ENCODE assay signal across 22 cellular contexts in genomic region chr12:67354966-67355365, GRCh38.
DNase-seq lines count a peak whose midpoint lies in the region; ATAC-seq, FAIRE-seq and TF ChIP-seq lines count a peak whose summit lies in the region.
"Had no signal": no experiment of that assay in that cellular context is flagged by ENCODE, and none has a peak within 500 bp of the region (broad histone marks: within the 10 kb centered on the region; RNA-seq: fewer than 3 reads in every experiment).

No MANE protein-coding gene starts in this region.

- no peak overlapping the region for H2BK20ac ChIP-seq in H1 (ENCODE audit: low read length)

- H3K4me2 ChIP-seq in H1 (ENCODE audit: insufficient read depth in 1 of 2, low read depth in 2 of 2, low read length in 2 of 2) (no peak overlapping the region), osteoblast (ENCODE audit: insufficient read depth, low read length) (peak overlapping the region; percentile 72)

- no peak overlapping the region for H3K4ac ChIP-seq in H1 (replicated peaks; ENCODE audit: insufficient read length, low read depth, low read length)

- TF ChIP-seq POLR2A in H1 (IDR thresholded peaks at IDR 0.05; ENCODE audit: control extremely low read depth in 1 of 2, low read depth in 2 of 2, low read length in 2 of 2) = no peak

- no peak overlapping the region for H3K18ac ChIP-seq in H1 (ENCODE audit: extremely low read depth, low read length)

- H3K27me3 ChIP-seq in H1 (replicated peaks in 1 of 4; ENCODE audit: control insufficient read depth in 3 of 4, extremely low read depth in 1 of 4, insufficient read depth in 3 of 4, low read length in 3 of 4) = no peaks in the 10 kb centered on the region
- H3K27me3 ChIP-seq in osteoblast (ENCODE audit: insufficient read depth, low read length) = no peaks in the 10 kb centered on the region
- no peaks in the 10 kb centered on the region for H3K27me3 ChIP-seq in H7 (ENCODE audit: control insufficient read depth, insufficient read depth, low read length)
- H3K27me3 ChIP-seq: MG63, sigmoid colon, transverse colon had no signal

- no peak overlapping the region for H3K14ac ChIP-seq in H1 (ENCODE audit: insufficient read length)

- H3K9ac ChIP-seq in H1 (replicated peaks in 1 of 4; ENCODE audit: extremely low read depth in 1 of 4, low read depth in 3 of 4, low read length in 3 of 4) = no peak overlapping the region

- no peak for ATAC-seq in GM21619 (IDR thresholded peaks at IDR 0.05; ENCODE audit: unreplicated experiment)
- no peak for ATAC-seq in stimulated activated naive CD8-positive, alpha-beta T cell treated with anti-CD3 and anti-CD28 coated beads, Interleukin-15, Interleukin-2, amounts not matched to agents 100 U/mL and 50 U/mL, for 24 hours

- H2BK15ac ChIP-seq in H1 (ENCODE audit: low read length) = no peak overlapping the region

- DNase-seq in ELR (ENCODE audit: low read depth) = peak; percentile 30
- peak; percentile 24 for DNase-seq in M059J (ENCODE audit: low read depth)
- no peak for DNase-seq in H1 (ENCODE audit: low read depth in 1 of 2, low spot score in 2 of 2)
- DNase-seq in osteoblast (ENCODE audit: insufficient read length, low spot score, missing footprints) = no peak
- no peak for DNase-seq in H7
- DNase-seq in stimulated activated naive CD8-positive, alpha-beta T cell treated with anti-CD3 and anti-CD28 coated beads, Interleukin-15, Interleukin-2, amounts not matched to agents 100 U/mL and 50 U/mL, for 24 hours = no peak
- no peak for DNase-seq in endothelial cell (ENCODE audit: low spot score)
- DNase-seq: activated naive CD4-positive, alpha-beta T cell treated with anti-CD3 and anti-CD28 coated beads, Interleukin-2, amount 10 ng/mL, durations not matched to agents 7 days and 5 days; CD4-positive, CD25-positive, alpha-beta regulatory T cell; effector memory CD4-positive, alpha-beta T cell; foreskin melanocyte; HCEC 1CT; MG63; NCI-H2029; NCI-H774; sigmoid colon; stimulated activated CD4-positive, alpha-beta T cell treated with anti-CD3 and anti-CD28 coated beads, Interleukin-4, amount 100 ng/mL, for 4 hours; transverse colon had no signal

- H3K27me3 Mint-ChIP-seq in endothelial cell (ENCODE audit: unreplicated experiment) = no peaks in the 10 kb centered on the region

- no peak overlapping the region for H3K27ac Mint-ChIP-seq in endothelial cell (ENCODE audit: unreplicated experiment)
- H3K27ac Mint-ChIP-seq: activated naive CD4-positive, alpha-beta T cell treated with anti-CD3 and anti-CD28 coated beads, Interleukin-2, amount 10 ng/mL, durations not matched to agents 7 days and 5 days had no signal

- no peak overlapping the region for H2BK12ac ChIP-seq in H1 (ENCODE audit: low read depth, low read length)

- no peaks in the 10 kb centered on the region; a peak in 1 of 7 replicates for H3K4me1 ChIP-seq in H1 (replicated peaks in 1 of 4; ENCODE audit: control insufficient read depth in 3 of 4, insufficient read depth in 4 of 4, low read length in 3 of 4)
- H3K4me1 ChIP-seq in osteoblast (ENCODE audit: insufficient read depth, low read length) = peaks cover 55% of the 10 kb centered on the region

- H3K9me3 Mint-ChIP-seq in endothelial cell (ENCODE audit: unreplicated experiment) = no peaks in the 10 kb centered on the region
- H3K9me3 Mint-ChIP-seq: activated naive CD4-positive, alpha-beta T cell treated with anti-CD3 and anti-CD28 coated beads, Interleukin-2, amount 10 ng/mL, durations not matched to agents 7 days and 5 days; CD4-positive, CD25-positive, alpha-beta regulatory T cell had no signal

- TF ChIP-seq CTCF in H1 (IDR thresholded peaks at IDR 0.05; ENCODE audit: control extremely low read depth in 1 of 3, insufficient read depth in 1 of 3, low read depth in 1 of 3, low read length in 3 of 3) (no peak), osteoblast (IDR thresholded peaks at IDR 0.05; ENCODE audit: extremely low read depth, low read depth, low read length) (no peak), endothelial cell (IDR thresholded peaks at IDR 0.05; ENCODE audit: unreplicated experiment) (no peak)

- no peaks in the 10 kb centered on the region for H3K23me2 ChIP-seq in H1 (ENCODE audit: low read depth, low read length)

- H3K23ac ChIP-seq in H1 (ENCODE audit: insufficient read length) = no peak overlapping the region

- FAIRE-seq in H1 (lab: Jason Lieb, UNC) = peak; percentile 36
- FAIRE-seq: bronchial epithelial cell, G401.6 had no signal

- CTCF ChIA-PET in H1 (lab: Charles Lee; ENCODE audit: partially characterized antibody) = interaction anchor here (0.5 to 5.9 kb wide), 29 partner anchors 10 to 962 kb away, joined by 3 to 45 read pairs (median 4); no protein-coding TSS in a partner anchor

- no peaks in the 10 kb centered on the region for H3K4me1 Mint-ChIP-seq in endothelial cell (ENCODE audit: unreplicated experiment)

- H3K4me3 ChIP-seq in H1 (ENCODE audit: extremely low read depth in 1 of 4, insufficient read depth in 2 of 4, low read depth in 3 of 4, low read length in 4 of 4) = no peak overlapping the region
- peak overlapping the region; percentile 37 for H3K4me3 ChIP-seq in osteoblast (ENCODE audit: insufficient read depth, low read length)
- H3K4me3 ChIP-seq in H7 (ENCODE audit: insufficient read depth, low read depth, low read length) = no peak overlapping the region
- H3K4me3 ChIP-seq: MG63, sigmoid colon, transverse colon had no signal

- no peaks in the 10 kb centered on the region for H3K79me2 ChIP-seq in H1 (ENCODE audit: control insufficient read depth in 1 of 2, insufficient read depth in 2 of 2, low read length in 2 of 2)
- no peaks in the 10 kb centered on the region for H3K79me2 ChIP-seq in osteoblast (ENCODE audit: insufficient read depth, low read length)

- H4K91ac ChIP-seq in H1 (replicated peaks; ENCODE audit: insufficient read length, low read length) = no peak overlapping the region

- no peak overlapping the region for H2AFZ ChIP-seq in H1 (ENCODE audit: low read length)
- peak overlapping the region; percentile 69 for H2AFZ ChIP-seq in osteoblast (ENCODE audit: low read length)

- H3K27ac ChIP-seq in H1 (ENCODE audit: low read depth, low read length) = no peak overlapping the region
- H3K27ac ChIP-seq in osteoblast (ENCODE audit: low read depth, low read length) = peak overlapping the region; percentile 80
- H3K27ac ChIP-seq: RWPE1, transverse colon had no signal

- no peak overlapping the region for H4K5ac ChIP-seq in H1 (ENCODE audit: insufficient read length, low read depth, low read length)

- H2AK5ac ChIP-seq in H1 (ENCODE audit: low read depth, low read length) = no peak overlapping the region

- TF ChIP-seq RAD21 in H1 (IDR thresholded peaks at IDR 0.05 in 1 of 2, conservative IDR thresholded peaks at IDR 0.05 in 1 of 2; ENCODE audit: low read depth in 2 of 2, low read length in 2 of 2) = no peak

- no peak overlapping the region for H2BK120ac ChIP-seq in H1 (replicated peaks; ENCODE audit: low read depth, low read length)

- TF ChIP-seq EP300 in H1 (IDR thresholded peaks at IDR 0.05; ENCODE audit: borderline replicate concordance in 1 of 2, low read depth in 2 of 2, low read length in 2 of 2) = no peak

- 79% methylated on average over 1 of the region's 1 CpG; no CpG with 5 or more reads in 1 of the 2 experiments for WGBS in H1 (ENCODE audit: extremely low coverage in 1 of 2, insufficient coverage in 1 of 2, insufficient read length in 1 of 2, insufficient replicate concordance in 2 of 2, low coverage in 1 of 2, low lambda C conversion rate in 2 of 2, missing lambda C conversion rate in 1 of 2), 2 experiments

- H3K9me3 ChIP-seq in H1 (ENCODE audit: insufficient read depth in 2 of 2, low read depth in 1 of 2, low read length in 1 of 2) = no peaks in the 10 kb centered on the region
- no peaks in the 10 kb centered on the region for H3K9me3 ChIP-seq in osteoblast (ENCODE audit: low read depth, low read length)
- H3K9me3 ChIP-seq: MG63, sigmoid colon, transverse colon had no signal

- no peak overlapping the region for H3K4me3 Mint-ChIP-seq in endothelial cell (ENCODE audit: unreplicated experiment)
- H3K4me3 Mint-ChIP-seq: activated naive CD4-positive, alpha-beta T cell treated with anti-CD3 and anti-CD28 coated beads, Interleukin-2, amount 10 ng/mL, durations not matched to agents 7 days and 5 days; CD4-positive, CD25-positive, alpha-beta regulatory T cell had no signal

- no peak overlapping the region for H2BK5ac ChIP-seq in H1 (ENCODE audit: low read depth, low read length)

- H4K20me1 ChIP-seq in H1 (replicated peaks in 1 of 2; ENCODE audit: control insufficient read depth in 1 of 2, insufficient read depth in 2 of 2, low read length in 2 of 2) = no peaks in the 10 kb centered on the region
- H4K20me1 ChIP-seq in osteoblast (ENCODE audit: insufficient read depth, low read length) = no peaks in the 10 kb centered on the region

- POLR2A ChIA-PET in H1 (lab: Charles Lee; ENCODE audit: partially characterized antibody) = interaction anchor here (0.6 to 1.1 kb wide), 2 partner anchors 10 to 433 kb away, joined by 3 read pairs; no protein-coding TSS in a partner anchor

- no peak overlapping the region for H4K8ac ChIP-seq in H1 (ENCODE audit: extremely low read depth, insufficient read depth, low read length)

- H3K36me3 ChIP-seq in H1 (ENCODE audit: control insufficient read depth in 2 of 4, insufficient read depth in 4 of 4, low read length in 3 of 4) (no peaks in the 10 kb centered on the region), osteoblast (ENCODE audit: insufficient read depth, low read length) (no peaks in the 10 kb centered on the region), H7 (replicated peaks; ENCODE audit: control insufficient read depth, insufficient read depth, low read length) (no peaks in the 10 kb centered on the region)
- H3K36me3 ChIP-seq: MG63, sigmoid colon, transverse colon had no signal

- H3K56ac ChIP-seq in H1 (replicated peaks; ENCODE audit: insufficient read length, low read depth, low read length) = no peak overlapping the region

- no peaks in the 10 kb centered on the region for H3K36me3 Mint-ChIP-seq in endothelial cell (ENCODE audit: low read depth, unreplicated experiment)
- H3K36me3 Mint-ChIP-seq: activated naive CD4-positive, alpha-beta T cell treated with anti-CD3 and anti-CD28 coated beads, Interleukin-2, amount 10 ng/mL, durations not matched to agents 7 days and 5 days; CD4-positive, CD25-positive, alpha-beta regulatory T cell had no signal

- H3K79me1 ChIP-seq in H1 (ENCODE audit: low read depth, low read length) = no peaks in the 10 kb centered on the region

TF ChIP-seq in H1, 55 proteins besides CTCF, POLR2A, EP300 and RAD21 (continues in another document):
- TF ChIP-seq TAF1 (IDR thresholded peaks at IDR 0.05; ENCODE audit: low read depth, low read length) = no peak
- TF ChIP-seq RNF2 (IDR thresholded peaks at IDR 0.05; ENCODE audit: borderline replicate concordance, low read depth, low read length, missing control alignments, poor library complexity, severe bottlenecking) = no peak
- no peak for TF ChIP-seq USF2 (IDR thresholded peaks at IDR 0.05; ENCODE audit: low read length)

Comparison
In these comparisons a context has a peak if more than half of its experiments do, and no peak if none do; other contexts are left out.
1. DNase-seq: peak in ELR (single experiment) and M059J (single experiment); none in H1 (0 of 2), osteoblast (single experiment), H7 (single experiment), stimulated activated naive CD8-positive, alpha-beta T cell treated with anti-CD3 and anti-CD28 coated beads, Interleukin-15, Interleukin-2, amounts not matched to agents 100 U/mL and 50 U/mL, for 24 hours (single experiment) and endothelial cell (single experiment).